ENCODE assay signal across 1 cellular context in genomic region chr20:3800878-3801260, GRCh38.
TF ChIP-seq lines count a peak whose summit lies in the region.

No MANE protein-coding gene starts in this region.

TF ChIP-seq in IMR-90, 13 proteins besides CTCF, POLR2A, EP300 and RAD21 (continued from another document):
- TF ChIP-seq RCOR1 (IDR thresholded peaks at IDR 0.05; ENCODE audit: insufficient replicate concordance, low read length), result no peak
- TF ChIP-seq SMC3 (IDR thresholded peaks at IDR 0.05; ENCODE audit: low read depth, low read length), result no peak
- no peak for TF ChIP-seq RFX5 (IDR thresholded peaks at IDR 0.05; ENCODE audit: low read depth, low read length)
